In genomic region chr12:13981296-13981962, GRCh38 we compare ENCODE assay signal across 8 cellular contexts. TPM values are rescaled to one million over a fixed set of nuclear protein-coding genes. Genes with fewer than 3 reads are reported as not detected.
DNase-seq lines count a peak whose midpoint lies in the region; ATAC-seq, FAIRE-seq and TF ChIP-seq lines count a peak whose summit lies in the region.

Gene GRIN2B (minus strand): TSS chr12:13981602. CDS start chr12:13866208, 115,394 bp downstream.

- H3K27me3 ChIP-seq in MM.1S (replicated peaks; ENCODE audit: insufficient read depth, low read length), result no peaks in the 10 kb centered on the region
- peaks cover 50% of the 10 kb centered on the region for H3K27me3 ChIP-seq in foreskin keratinocyte

- no peaks in the 10 kb centered on the region for H3K36me3 ChIP-seq in MM.1S (replicated peaks; ENCODE audit: insufficient read depth, low read length)

- peaks cover 3% of the 10 kb centered on the region for H3K9me3 Mint-ChIP-seq in stimulated activated effector memory CD8-positive, alpha-beta T cell treated with anti-CD3 and anti-CD28 coated beads, Interleukin-12 subunit alpha, Interleukin-12 subunit beta, amount 100 ng/mL, for 72 hours

- ATAC-seq in foreskin keratinocyte (peak; percentile 47), omental fat pad (ENCODE audit: low FRiP score) (peak; percentile 16), GM18511 (IDR thresholded peaks at IDR 0.05; ENCODE audit: unreplicated experiment) (no peak)
- no peak for ATAC-seq in stimulated activated effector memory CD8-positive, alpha-beta T cell treated with anti-CD3 and anti-CD28 coated beads, Interleukin-12 subunit alpha, Interleukin-12 subunit beta, amount 100 ng/mL, for 72 hours

- H3K9ac ChIP-seq in MM.1S (ENCODE audit: low read length), result no peak within 1 kb of the TSS

- H2AFZ ChIP-seq in MM.1S (ENCODE audit: low read length), result peak within 1 kb of the TSS; percentile 28

- peak within 1 kb of the TSS; percentile 20; the same call in 1 of the 2 replicates for H3K4me3 ChIP-seq in MM.1S (ENCODE audit: low read length)

- H3K4me1 ChIP-seq in MM.1S (ENCODE audit: low read length), result no peaks in the 10 kb centered on the region
- H3K4me1 ChIP-seq in foreskin keratinocyte, result no peaks in the 10 kb centered on the region

- TF ChIP-seq CTCF in D721Med (IDR thresholded peaks at IDR 0.05; ENCODE audit: insufficient read depth, missing control alignments) (no peak), MM.1S (IDR thresholded peaks at IDR 0.05; ENCODE audit: low read length) (no peak), foreskin keratinocyte (conservative IDR thresholded peaks at IDR 0.05) (no peak), omental fat pad (IDR thresholded peaks at IDR 0.05) (no peak)

- no peaks in the 10 kb centered on the region for H3K36me3 Mint-ChIP-seq in stimulated activated effector memory CD8-positive, alpha-beta T cell treated with anti-CD3 and anti-CD28 coated beads, Interleukin-12 subunit alpha, Interleukin-12 subunit beta, amount 100 ng/mL, for 72 hours

- DNase-seq in D721Med (ENCODE audit: insufficient read length, low spot score), result peak; percentile 18
- no peak for DNase-seq in MM.1S
- DNase-seq in foreskin keratinocyte, result no peak
- no peak for DNase-seq in omental fat pad (ENCODE audit: low spot score)
- no peak for DNase-seq in mucosa of gallbladder (ENCODE audit: low spot score)
- DNase-seq in stimulated activated effector memory CD8-positive, alpha-beta T cell treated with anti-CD3 and anti-CD28 coated beads, Interleukin-12 subunit alpha, Interleukin-12 subunit beta, amount 100 ng/mL, for 72 hours (ENCODE audit: low spot score in 2 of 2), result no peak
- no peak for DNase-seq in NCI-H2107 (lab: John Stamatoyannopoulos, UW)

- no peak within 1 kb of the TSS for H3K27ac ChIP-seq in MM.1S (ENCODE audit: low read length)
- no peak within 1 kb of the TSS for H3K27ac ChIP-seq in foreskin keratinocyte

- no peaks in the 10 kb centered on the region for H3K9me3 ChIP-seq in MM.1S (replicated peaks; ENCODE audit: insufficient read depth, low read length)

- no peaks in the 10 kb centered on the region for H3K9me2 ChIP-seq in MM.1S (replicated peaks; ENCODE audit: insufficient read depth, low read length)

- H3K4me2 ChIP-seq in MM.1S (ENCODE audit: low read depth, low read length), result peak within 1 kb of the TSS; percentile 78

- no peak for FAIRE-seq in D721Med (lab: Jason Lieb, UNC)

- H3F3A ChIP-seq in MM.1S (ENCODE audit: insufficient read depth, low read length), result no peaks in the 10 kb centered on the region

- H4K20me1 ChIP-seq in MM.1S (ENCODE audit: insufficient read depth, low read length), result no peaks in the 10 kb centered on the region

- H3K4me3 Mint-ChIP-seq in stimulated activated effector memory CD8-positive, alpha-beta T cell treated with anti-CD3 and anti-CD28 coated beads, Interleukin-12 subunit alpha, Interleukin-12 subunit beta, amount 100 ng/mL, for 72 hours, result no peak within 1 kb of the TSS

- H3K79me2 ChIP-seq in MM.1S (ENCODE audit: low read length), result no peaks in the 10 kb centered on the region

- H3K4me1 Mint-ChIP-seq in stimulated activated effector memory CD8-positive, alpha-beta T cell treated with anti-CD3 and anti-CD28 coated beads, Interleukin-12 subunit alpha, Interleukin-12 subunit beta, amount 100 ng/mL, for 72 hours, result peaks cover 17% of the 10 kb centered on the region

- no peak within 1 kb of the TSS for H3K27ac Mint-ChIP-seq in stimulated activated effector memory CD8-positive, alpha-beta T cell treated with anti-CD3 and anti-CD28 coated beads, Interleukin-12 subunit alpha, Interleukin-12 subunit beta, amount 100 ng/mL, for 72 hours

RNA-seq across cellular contexts. Expression of gene GRIN2B, which starts in this region (rescaled TPM):
- total RNA-seq in foreskin keratinocyte (not detected in 2 replicates), omental fat pad (1 to 10 TPM in 2 of 4 donors, under 1 TPM in 2; 0.16 to 3.8 (median 0.87) TPM), mucosa of gallbladder (0.03 TPM)
- polyA plus RNA-seq in foreskin keratinocyte, result not detected in 2 replicates

Comparison
In these comparisons a context has a peak if more than half of its experiments do, and no peak if none do; other contexts are left out.
1. Peak in ATAC-seq in foreskin keratinocyte; RNA of the gene not detected or under 1 TPM.